ENCODE assay signal across 19 cellular contexts in genomic region chr6:48388045-48388444, GRCh38.
"Had no signal": no experiment of that assay in that cellular context is flagged by ENCODE, and none has a peak within 500 bp of the region (broad histone marks: within the 10 kb centered on the region; RNA-seq: fewer than 3 reads in every experiment).

No MANE protein-coding gene starts in this region.

- H3K4me1 ChIP-seq: esophagus squamous epithelium, gastroesophageal sphincter, left ventricle myocardium inferior, lower lobe of right lung, pancreas, stomach had no signal

- H3K27me3 ChIP-seq: esophagus squamous epithelium, gastroesophageal sphincter, pancreas, stomach, transverse colon had no signal

- H3K27ac ChIP-seq: esophagus squamous epithelium, gastroesophageal sphincter, left ventricle myocardium inferior, lower lobe of right lung, pancreas, stomach, thoracic aorta had no signal

- H3K4me3 ChIP-seq: esophagus squamous epithelium, gastroesophageal sphincter, left ventricle myocardium inferior, lower lobe of right lung, pancreas, stomach, thoracic aorta, transverse colon had no signal

- DNase-seq: esophagus squamous epithelium; foreskin fibroblast; glutamatergic neuron; islet precursor cell; left ventricle myocardium inferior; lower lobe of right lung; midbrain; naive B cell; occipital lobe; pancreas; right cardiac atrium; small intestine; stimulated activated CD4-positive, alpha-beta T cell treated with anti-CD3 and anti-CD28 coated beads, Interleukin-12 subunit alpha, Interleukin-12 subunit beta, amount 100 ng/mL, for 4 hours; stimulated activated naive CD4-positive, alpha-beta T cell; stomach; substantia nigra; transverse colon had no signal

- FAIRE-seq: pancreas, small intestine had no signal

- ATAC-seq: gastroesophageal sphincter, lower lobe of right lung, pancreas, right cardiac atrium had no signal

- H3K36me3 ChIP-seq: esophagus squamous epithelium, gastroesophageal sphincter, left ventricle myocardium inferior, lower lobe of right lung, pancreas, stomach, thoracic aorta, transverse colon had no signal

- H3K9me3 ChIP-seq: esophagus squamous epithelium, lower lobe of right lung, pancreas, thoracic aorta, transverse colon had no signal
